In the genomic region with DNA sequence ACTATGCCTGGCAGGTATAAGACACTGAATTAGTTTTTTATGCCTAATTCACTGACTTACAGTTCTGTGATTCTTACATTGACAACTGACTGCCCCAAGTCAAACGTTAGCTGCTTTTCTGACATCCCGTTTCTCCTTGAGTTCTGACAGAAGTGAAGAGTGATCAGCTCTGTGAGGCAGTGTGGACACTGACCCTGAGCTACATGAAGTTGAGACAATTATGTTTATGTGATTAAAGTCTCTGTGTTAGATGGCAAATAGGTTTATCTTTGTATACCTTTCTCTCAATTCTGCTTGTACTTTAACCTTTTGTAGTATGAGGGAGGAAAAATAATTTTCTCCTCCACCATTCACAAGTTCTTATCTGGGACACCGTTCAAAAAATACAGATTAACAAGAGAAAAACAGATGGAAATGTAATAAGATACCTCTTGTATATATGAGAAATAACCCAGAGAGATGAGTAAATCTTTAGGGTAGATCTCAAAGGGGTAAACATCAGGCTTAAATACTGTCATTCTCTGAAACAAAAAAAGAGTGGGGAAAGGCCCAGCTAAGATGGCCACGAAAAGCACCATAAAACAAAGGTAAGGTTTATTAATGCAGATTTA, we compare ENCODE assay signal across 26 cellular contexts.
"Had no signal": no experiment of that assay in that cellular context is flagged by ENCODE, and none has a peak within 500 bp of the region (broad histone marks: within the 10 kb centered on the region; RNA-seq: fewer than 3 reads in every experiment).

No MANE protein-coding gene starts in this region.

- H3K27ac ChIP-seq: dorsolateral prefrontal cortex, esophagus squamous epithelium, gastroesophageal sphincter, pancreas, psoas muscle, right atrium auricular region, thyroid gland had no signal

- H3K4me3 ChIP-seq: breast epithelium, dorsolateral prefrontal cortex, esophagus squamous epithelium, gastroesophageal sphincter, lung, pancreas, psoas muscle, right atrium auricular region, thyroid gland had no signal

- H3K4me1 Mint-ChIP-seq: activated CD4-positive, alpha-beta T cell treated with anti-CD3 and anti-CD28 coated beads for 36 hours had no signal

- H3K27me3 Mint-ChIP-seq: activated B cell treated with CpG ODN at 0.5 μM for 24 hours; activated CD4-positive, alpha-beta T cell treated with anti-CD3 and anti-CD28 coated beads for 36 hours; activated naive CD8-positive, alpha-beta T cell treated with anti-CD3 and anti-CD28 coated beads, Interleukin-2, amount 10 ng/mL, durations not matched to agents 7 days and 5 days; central memory CD8-positive, alpha-beta T cell; natural killer cell treated with Interleukin-12 subunit alpha and Interleukin-12 subunit beta and Interleukin-15 and Interleukin-18, amount 100 ng/mL, for 72 hours; stimulated activated naive CD8-positive, alpha-beta T cell treated with anti-CD3 and anti-CD28 coated beads, Interleukin-15, Interleukin-2, amounts not matched to agents 100 ng/mL and 50 ng/mL, for 24 hours had no signal

- ATAC-seq: activated CD4-positive, alpha-beta T cell treated with anti-CD3 and anti-CD28 coated beads for 36 hours; activated T-cell treated with anti-CD3 and anti-CD28 coated beads, Interleukin-2, amount 50 U/mL, for 72 hours; gastroesophageal sphincter; natural killer cell treated with Interleukin-12 subunit alpha and Interleukin-12 subunit beta and Interleukin-15 and Interleukin-18, amount 100 ng/mL, for 72 hours; pancreas; psoas muscle had no signal

- H3K36me3 ChIP-seq: breast epithelium, esophagus squamous epithelium, gastroesophageal sphincter, pancreas, right atrium auricular region, thyroid gland had no signal

- H3K4me3 Mint-ChIP-seq: activated B cell treated with CpG ODN at 0.5 μM for 24 hours; activated CD4-positive, alpha-beta T cell treated with anti-CD3 and anti-CD28 coated beads for 36 hours; activated naive CD4-positive, alpha-beta T cell treated with anti-CD3 and anti-CD28 coated beads for 36 hours; activated naive CD8-positive, alpha-beta T cell treated with anti-CD3 and anti-CD28 coated beads, Interleukin-2, amount 10 ng/mL, durations not matched to agents 7 days and 5 days; activated T-cell treated with anti-CD3 and anti-CD28 coated beads, Interleukin-2, amount 50 U/mL, for 72 hours; central memory CD8-positive, alpha-beta T cell; natural killer cell treated with Interleukin-12 subunit alpha and Interleukin-12 subunit beta and Interleukin-15 and Interleukin-18, amount 100 ng/mL, for 72 hours; stimulated activated naive CD8-positive, alpha-beta T cell treated with anti-CD3 and anti-CD28 coated beads, Interleukin-15, Interleukin-2, amounts not matched to agents 100 ng/mL and 50 ng/mL, for 24 hours had no signal

- H3K9me3 Mint-ChIP-seq: activated B cell treated with CpG ODN at 0.5 μM for 24 hours; activated naive CD4-positive, alpha-beta T cell treated with anti-CD3 and anti-CD28 coated beads for 36 hours; activated T-cell treated with anti-CD3 and anti-CD28 coated beads, Interleukin-2, amount 50 U/mL, for 72 hours; central memory CD8-positive, alpha-beta T cell; natural killer cell treated with Interleukin-12 subunit alpha and Interleukin-12 subunit beta and Interleukin-15 and Interleukin-18, amount 100 ng/mL, for 72 hours; stimulated activated naive CD8-positive, alpha-beta T cell treated with anti-CD3 and anti-CD28 coated beads, Interleukin-15, Interleukin-2, amounts not matched to agents 100 ng/mL and 50 ng/mL, for 24 hours had no signal

- DNase-seq: activated B cell treated with CpG ODN at 0.5 μM for 24 hours; activated CD4-positive, alpha-beta T cell treated with anti-CD3 and anti-CD28 coated beads for 36 hours; activated CD4-positive, alpha-beta T cell treated with anti-CD3 and anti-CD28 coated beads, Interleukin-2, amount 50 U/mL, for 4 hours; activated effector memory CD4-positive, alpha-beta T cell treated with Interleukin-2 at 50 U/mL for 16 hours; activated naive CD4-positive, alpha-beta T cell treated with anti-CD3 and anti-CD28 coated beads for 36 hours; activated naive CD8-positive, alpha-beta T cell treated with anti-CD3 and anti-CD28 coated beads, Interleukin-2, amount 10 ng/mL, durations not matched to agents 7 days and 5 days; activated T-cell treated with anti-CD3 and anti-CD28 coated beads, Interleukin-2, amount 50 U/mL, for 72 hours; amniotic stem cell; dorsolateral prefrontal cortex; esophagus squamous epithelium; head of caudate nucleus; islet precursor cell; midbrain; pancreas; psoas muscle; stimulated activated CD4-positive, alpha-beta T cell treated with anti-CD3 and anti-CD28 coated beads, Interleukin-1b, Interleukin-23, amount 100 ng/mL, for 48 hours; substantia nigra; T1000; thyroid gland had no signal

- H3K4me1 ChIP-seq: breast epithelium had no signal

- H3K27ac Mint-ChIP-seq: activated B cell treated with CpG ODN at 0.5 μM for 24 hours; activated CD4-positive, alpha-beta T cell treated with anti-CD3 and anti-CD28 coated beads for 36 hours; activated naive CD4-positive, alpha-beta T cell treated with anti-CD3 and anti-CD28 coated beads for 36 hours; activated naive CD8-positive, alpha-beta T cell treated with anti-CD3 and anti-CD28 coated beads, Interleukin-2, amount 10 ng/mL, durations not matched to agents 7 days and 5 days; activated T-cell treated with anti-CD3 and anti-CD28 coated beads, Interleukin-2, amount 50 U/mL, for 72 hours; natural killer cell treated with Interleukin-12 subunit alpha and Interleukin-12 subunit beta and Interleukin-15 and Interleukin-18, amount 100 ng/mL, for 72 hours; stimulated activated naive CD8-positive, alpha-beta T cell treated with anti-CD3 and anti-CD28 coated beads, Interleukin-15, Interleukin-2, amounts not matched to agents 100 ng/mL and 50 ng/mL, for 24 hours had no signal

- H3K36me3 Mint-ChIP-seq: natural killer cell treated with Interleukin-12 subunit alpha and Interleukin-12 subunit beta and Interleukin-15 and Interleukin-18, amount 100 ng/mL, for 72 hours had no signal

- H3K27me3 ChIP-seq: breast epithelium, dorsolateral prefrontal cortex, esophagus squamous epithelium, gastroesophageal sphincter, pancreas, right atrium auricular region, thyroid gland had no signal
